22 cellular contexts compared by ENCODE assay signal in genomic region chr6:89330910-89331309, GRCh38.
DNase-seq lines count a peak whose midpoint lies in the region; ATAC-seq, FAIRE-seq and TF ChIP-seq lines count a peak whose summit lies in the region.
"Had no signal": no experiment of that assay in that cellular context is flagged by ENCODE, and none has a peak within 500 bp of the region (broad histone marks: within the 10 kb centered on the region; RNA-seq: fewer than 3 reads in every experiment).

No MANE protein-coding gene starts in this region.

- peaks cover 13% of the 10 kb centered on the region for H3K36me3 ChIP-seq in WERI-Rb-1

- H3K27me3 ChIP-seq in WERI-Rb-1 (ENCODE audit: insufficient read depth, low read depth, severe bottlenecking) = no peaks in the 10 kb centered on the region
- H3K27me3 ChIP-seq: BE2C; BLaER1 treated with 17β-estradiol and CSF1 and Interleukin-3, amounts not matched to agents 10 nM and 100 nM had no signal

- DNase-seq in NCI-H2171 treated with DMSO at 0.1 percent for 48 hours (lab: John Stamatoyannopoulos, UW) (peak; percentile 17), NCI-H2171 (lab: John Stamatoyannopoulos, UW) (no peak), NCI-H1092 treated with DMSO at 0.1 percent for 48 hours (lab: John Stamatoyannopoulos, UW) (no peak), WERI-Rb-1 (no peak)
- DNase-seq: 8988T; ACHN; AML-193; BE2C; CD4-positive, alpha-beta T cell; CD8-positive, alpha-beta memory T cell; DMS153; DND-41; GM23248; H7; HCEC 1CT had no signal

- no peak for TF ChIP-seq CTCF in WERI-Rb-1 (IDR thresholded peaks at IDR 0.05; ENCODE audit: low read depth, low read length)

- H3K9me3 ChIP-seq in WERI-Rb-1 (ENCODE audit: severe bottlenecking) = no peaks in the 10 kb centered on the region
- H3K9me3 ChIP-seq: A549; BE2C; BLaER1 treated with 17β-estradiol and CSF1 and Interleukin-3, amounts not matched to agents 10 nM and 100 nM had no signal

- no peak for ATAC-seq in GM21717 (IDR thresholded peaks at IDR 0.05; ENCODE audit: unreplicated experiment)
- ATAC-seq: A549 had no signal

- H3K4me3 ChIP-seq in WERI-Rb-1 (ENCODE audit: low read depth, low read length) = no peak overlapping the region
- H3K4me3 ChIP-seq: A549; BLaER1 treated with 17β-estradiol and CSF1 and Interleukin-3, amounts not matched to agents 10 nM and 100 nM; GM23248 had no signal

- peak; percentile 29 for FAIRE-seq in TTC549 (lab: Jason Lieb, UNC)
- peak; percentile 38 for FAIRE-seq in colon (lab: Jason Lieb, UNC)
- FAIRE-seq: A549, D721Med, H1 had no signal

- H3K27ac ChIP-seq in WERI-Rb-1 = no peak overlapping the region
- H3K27ac ChIP-seq: A549; BLaER1 treated with 17β-estradiol and CSF1 and Interleukin-3, amounts not matched to agents 10 nM and 100 nM; GM23248 had no signal
